8 cellular contexts compared by ENCODE assay signal in the genomic region with DNA sequence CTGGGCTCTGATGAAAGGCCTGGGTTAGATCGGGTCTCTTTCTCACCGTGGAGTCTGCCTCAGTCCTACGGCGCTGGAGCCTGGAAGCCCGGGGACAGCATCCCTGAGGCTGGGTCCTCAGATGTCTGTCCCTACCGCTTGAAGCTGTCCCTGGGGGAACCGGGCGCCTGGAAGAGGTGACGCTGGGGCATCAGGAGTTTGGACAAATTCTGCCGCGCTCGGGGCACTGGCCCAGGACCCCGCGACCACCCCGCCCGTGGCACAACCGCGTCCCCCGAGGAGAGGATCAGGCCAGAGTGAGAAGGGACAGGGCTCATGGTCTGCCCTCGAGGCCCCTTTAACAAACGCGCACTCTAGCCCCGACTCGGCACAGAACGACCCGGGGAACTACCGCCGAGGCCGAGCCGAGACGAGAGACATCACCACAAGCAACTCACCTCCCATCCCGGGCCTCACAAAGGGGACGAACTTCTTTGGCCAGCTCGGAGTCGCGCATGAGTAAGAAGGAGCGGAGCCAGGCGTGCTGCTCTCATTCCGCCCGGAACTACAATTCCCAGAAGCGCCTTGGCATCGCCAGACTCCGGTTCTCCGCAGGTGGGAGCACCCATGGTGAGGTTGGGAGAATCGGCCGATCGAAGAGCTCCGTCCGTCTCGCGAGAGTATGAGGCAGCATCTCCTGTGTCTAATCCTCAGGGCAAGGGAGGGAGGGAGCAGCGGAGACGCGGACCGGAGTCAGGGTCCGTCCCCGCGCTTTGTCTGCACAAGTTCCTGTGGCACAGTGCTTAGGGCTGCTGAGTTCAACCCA. TPM values are rescaled to one million over a fixed set of nuclear protein-coding genes. Genes with fewer than 3 reads are reported as not detected.
DNase-seq lines count a peak whose midpoint lies in the region; ATAC-seq and TF ChIP-seq lines count a peak whose summit lies in the region.
"Not testable (repeated sequence)": the region's sequence is repeated elsewhere in the genome, so short reads cannot be mapped to it uniquely, and the experiment has no call there.

FOXO3B (minus strand) TSS at position 548 of the 805 bp plus-strand sequence. CDS start 663 bp downstream, outside the sequence.

- peak; percentile 90 for ATAC-seq in foreskin keratinocyte
- ATAC-seq in stimulated activated naive B cell treated with anti-CD40 and anti-IgM and Interleukin-4, amounts not matched to agents 10 μg/mL and 1 μg/mL and 100 μg/mL, for 72 hours (replicated peaks) = peak; percentile 97 to 98

- H3K27ac Mint-ChIP-seq in nephron progenitor cell = peak within 1 kb of the TSS; percentile 19
- H3K27ac Mint-ChIP-seq in stimulated activated naive B cell treated with anti-CD40 and anti-IgM and Interleukin-4, amounts not matched to agents 10 μg/mL and 1 μg/mL and 100 μg/mL, for 72 hours = peak within 1 kb of the TSS; percentile 90

- peaks cover 43% of the 10 kb centered on the region for H3K9me3 Mint-ChIP-seq in nephron progenitor cell
- H3K9me3 Mint-ChIP-seq in stimulated activated naive B cell treated with anti-CD40 and anti-IgM and Interleukin-4, amounts not matched to agents 10 μg/mL and 1 μg/mL and 100 μg/mL, for 72 hours = not testable (repeated sequence)

- TF ChIP-seq CTCF in foreskin keratinocyte (conservative IDR thresholded peaks at IDR 0.05); nephron progenitor cell (IDR thresholded peaks at IDR 0.05): not testable (repeated sequence)

- H3K9me3 ChIP-seq in HAP-1 = not testable (repeated sequence)

- H3K4me3 Mint-ChIP-seq in nephron progenitor cell = peak within 1 kb of the TSS; percentile 84
- peak within 1 kb of the TSS; percentile 92 to 95 for H3K4me3 Mint-ChIP-seq in stimulated activated naive B cell treated with anti-CD40 and anti-IgM and Interleukin-4, amounts not matched to agents 10 μg/mL and 1 μg/mL and 100 μg/mL, for 72 hours

- H3K27me3 ChIP-seq in HAP-1 (ENCODE audit: low read depth); foreskin keratinocyte: not testable (repeated sequence)

- H3K36me3 ChIP-seq in HAP-1 (replicated peaks) = not testable (repeated sequence)

- H3K4me3 ChIP-seq in HAP-1 = not testable (repeated sequence)

- H3K27me3 Mint-ChIP-seq in nephron progenitor cell (ENCODE audit: low read depth, poor library complexity); stimulated activated naive B cell treated with anti-CD40 and anti-IgM and Interleukin-4, amounts not matched to agents 10 μg/mL and 1 μg/mL and 100 μg/mL, for 72 hours: not testable (repeated sequence)

- peaks cover 42% of the 10 kb centered on the region for H3K36me3 Mint-ChIP-seq in nephron progenitor cell (ENCODE audit: low read depth)
- H3K36me3 Mint-ChIP-seq in stimulated activated naive B cell treated with anti-CD40 and anti-IgM and Interleukin-4, amounts not matched to agents 10 μg/mL and 1 μg/mL and 100 μg/mL, for 72 hours = peaks cover 5 to 13% of the 10 kb centered on the region in 2 donors

- in situ Hi-C loops in HAP-1 (cut with MboI; ENCODE audit: low sequenced_read_pairs) = not testable (repeated sequence)

- not testable (repeated sequence) for H3K4me1 Mint-ChIP-seq in nephron progenitor cell; stimulated activated naive B cell treated with anti-CD40 and anti-IgM and Interleukin-4, amounts not matched to agents 10 μg/mL and 1 μg/mL and 100 μg/mL, for 72 hours

- H3K4me1 ChIP-seq in HAP-1, foreskin keratinocyte: not testable (repeated sequence)

- not testable (repeated sequence) for H3K27ac ChIP-seq in foreskin keratinocyte

- DNase-seq in ELR (ENCODE audit: low read depth) = peak; percentile 91
- DNase-seq in HAP-1 (ENCODE audit: low spot score in 2 of 2) = peak; percentile 50 to 77
- DNase-seq in M059J (ENCODE audit: low read depth) = peak; percentile 98
- DNase-seq in SIG-M5 treated with dmso at 0.1 percent for 504 hours (lab: John Stamatoyannopoulos, UW; ENCODE audit: unreplicated experiment) = peak; percentile 84
- peak; percentile 70 for DNase-seq in activated naive CD4-positive, alpha-beta T cell treated with Interleukin-2 at 50 U/mL for 16 hours
- peak; percentile 76 to 95 for DNase-seq in foreskin keratinocyte
- peak; percentile 75 for DNase-seq in nephron progenitor cell
- peak; percentile 90 for DNase-seq in stimulated activated naive B cell treated with anti-CD40 and anti-IgM and Interleukin-4, amounts not matched to agents 10 μg/mL and 1 μg/mL and 100 μg/mL, for 72 hours

RNA-seq across cellular contexts. Expression of gene FOXO3B, which starts in this region (rescaled TPM):
- total RNA-seq in M059J (2014; rRNA removed; shearing (Covaris generic)) = 0.22 and 2.5 TPM in 2 replicates
- total RNA-seq in foreskin keratinocyte = 1.9 and 3.3 TPM in 2 replicates
- 0.19 and 0.54 TPM in 2 replicates for polyA plus RNA-seq in foreskin keratinocyte
